ENCODE assay signal across 17 cellular contexts in genomic region chr2:119253114-119253702, GRCh38. TPM values are rescaled to one million over a fixed set of nuclear protein-coding genes. Genes with fewer than 3 reads are reported as not detected.
A peak's percentile ranks its signal among the peaks of the same experiment; 100 is the strongest.
DNase-seq lines count a peak whose midpoint lies in the region; ATAC-seq, FAIRE-seq and TF ChIP-seq lines count a peak whose summit lies in the region.
"Had no signal": no experiment of that assay in that cellular context is flagged by ENCODE, and none has a peak within 500 bp of the region (broad histone marks: within the 10 kb centered on the region; RNA-seq: fewer than 3 reads in every experiment).

No MANE protein-coding gene starts in this region.

- peak; percentile 59 for DNase-seq in A172 (ENCODE audit: low spot score)
- DNase-seq in M059J (ENCODE audit: low read depth) = peak; percentile 70
- DNase-seq in bronchial epithelial cell (ENCODE audit: low read depth) = peak; percentile 77
- no peak for DNase-seq in MG63
- no peak for DNase-seq in spleen
- no peak for DNase-seq in GM12892 (ENCODE audit: insufficient read length)
- DNase-seq: activated CD4-positive, alpha-beta T cell treated with anti-CD3 and anti-CD28 coated beads for 48 hours; activated effector memory CD4-positive, alpha-beta T cell treated with Interleukin-2 at 50 U/mL for 16 hours; cerebellar nuclear complex; DND-41; left lung; NCI-H2171; T-helper 17 cell; thyroid gland had no signal

- H3K36me3 ChIP-seq in bronchial epithelial cell (ENCODE audit: control insufficient read depth, insufficient read depth, low read length) = peaks cover 14% of the 10 kb centered on the region
- peaks cover 0 to 22% of the 10 kb centered on the region in 2 donors for H3K36me3 ChIP-seq in gastroesophageal sphincter
- peaks cover 54% of the 10 kb centered on the region for H3K36me3 ChIP-seq in MG63
- peaks cover 0 to 35% (median 0%) of the 10 kb centered on the region in 6 donors for H3K36me3 ChIP-seq in spleen
- H3K36me3 ChIP-seq: thyroid gland had no signal

- H3K27ac ChIP-seq in gastroesophageal sphincter = no peak overlapping the region
- no peak overlapping the region for H3K27ac ChIP-seq in spleen
- H3K27ac ChIP-seq: left lung, thyroid gland had no signal

- H3K4me1 ChIP-seq in gastroesophageal sphincter (peaks cover 0 to 11% (median 0%) of the 10 kb centered on the region in 3 donors), spleen (no peaks in the 10 kb centered on the region)

- WGBS in gastroesophageal sphincter (ENCODE audit: low coverage in 1 of 2), 2 donors = 24 to 45% methylated on average over 1 to 2 of the region's 2 CpGs
- 48 to 75% (median 60%) methylated on average over 2 of the region's 2 CpGs for WGBS in spleen, 5 donors

- TF ChIP-seq EP300 in gastroesophageal sphincter (IDR thresholded peaks at IDR 0.05) = no peak

- no peak for ATAC-seq in gastroesophageal sphincter
- ATAC-seq: T-helper 17 cell had no signal

- H3K27me3 ChIP-seq in bronchial epithelial cell (ENCODE audit: control insufficient read depth, insufficient read depth, low read length) (no peaks in the 10 kb centered on the region), gastroesophageal sphincter (no peaks in the 10 kb centered on the region), MG63 (no peaks in the 10 kb centered on the region), spleen (replicated peaks in 1 of 7) (no peaks in the 10 kb centered on the region)
- H3K27me3 ChIP-seq: left lung, thyroid gland had no signal

- H3K9me3 ChIP-seq in gastroesophageal sphincter (no peaks in the 10 kb centered on the region), MG63 (no peaks in the 10 kb centered on the region), spleen (no peaks in the 10 kb centered on the region)
- H3K9me3 ChIP-seq: left lung, thyroid gland had no signal

- intact Hi-C loops in spleen (cut with DNase I; ENCODE audit: low total_unique reads) = no loop called here

- H3K4me3 ChIP-seq in bronchial epithelial cell (ENCODE audit: low read depth, low read length) (no peak overlapping the region), gastroesophageal sphincter (no peak overlapping the region), MG63 (no peak overlapping the region), spleen (no peak overlapping the region)
- H3K4me3 ChIP-seq: left lung, thyroid gland had no signal

- TF ChIP-seq POLR2A in gastroesophageal sphincter (IDR thresholded peaks at IDR 0.05) (no peak), spleen (IDR thresholded peaks at IDR 0.05) (no peak), GM12892 (IDR thresholded peaks at IDR 0.05; ENCODE audit: low read depth, low read length) (no peak)

- FAIRE-seq in bronchial epithelial cell (lab: Jason Lieb, UNC) = no peak
- peak; percentile 74 for FAIRE-seq in islet of Langerhans (lab: Jason Lieb, UNC)
- FAIRE-seq in GM12892 (lab: Jason Lieb, UNC) = no peak
- FAIRE-seq: A204.1 had no signal

- TF ChIP-seq CTCF in bronchial epithelial cell (IDR thresholded peaks at IDR 0.05; ENCODE audit: insufficient read depth, low read length, severe bottlenecking) (no peak), gastroesophageal sphincter (IDR thresholded peaks at IDR 0.05) (no peak), spleen (IDR thresholded peaks at IDR 0.05 in 8 of 11, conservative IDR thresholded peaks at IDR 0.05 in 3 of 11) (no peak)

RNA-seq across cellular contexts. Expression of gene STEAP3, which starts 29.6 kb away (rescaled TPM):
- 71.3 and 117 TPM in 2 replicates for total RNA-seq in A172 (2014; rRNA removed; shearing (Covaris generic))
- 9.8 and 13.9 TPM in 2 replicates for total RNA-seq in M059J (2014; rRNA removed; shearing (Covaris generic))
- total RNA-seq in bronchial epithelial cell (8.1 and 11.8 TPM in 2 replicates), gastroesophageal sphincter (10 to 100 TPM in 1 of 4 donors, 1 to 10 TPM in 3; 2.0 to 10.6 (median 4.6) TPM), spleen (1 to 10 TPM in 5 of 7 donors, under 1 TPM in 2; 0.68 to 3.6 (median 2.2) TPM)
- 7.6 and 8.1 TPM in 2 replicates for total RNA-seq in MG63 (2014; rRNA removed; shearing (Covaris generic); ENCODE audit: low replicate concordance)
- 1 to 10 TPM in 1 of 3 donors, under 1 TPM in 2; 0.26 to 1.0 (median 0.50) TPM for polyA plus RNA-seq in spleen
- polyA plus RNA-seq in GM12892 (2012; ENCODE audit: missing spikeins) = 3.4 TPM

Comparison
In these comparisons a context has a peak if more than half of its experiments do, and no peak if none do; other contexts are left out.
1. DNase-seq: peak in A172 (single experiment), M059J (single experiment) and bronchial epithelial cell (single experiment); none in MG63 (single experiment), spleen (single experiment) and GM12892 (single experiment).